Comparison of ENCODE assay signal across 8 cellular contexts in genomic region chr17:44065668-44066203, GRCh38. TPM values are rescaled to one million over a fixed set of nuclear protein-coding genes. Genes with fewer than 3 reads are reported as not detected.
DNase-seq lines count a peak whose midpoint lies in the region; ATAC-seq, FAIRE-seq and TF ChIP-seq lines count a peak whose summit lies in the region.

No MANE protein-coding gene starts in this region.

- no peak for TF ChIP-seq EP300 in GM12878 (IDR thresholded peaks at IDR 0.05; ENCODE audit: borderline replicate concordance in 1 of 2, control insufficient read depth in 1 of 2, low read depth in 2 of 2, low read length in 2 of 2)

- 1% methylated on average over 7 of the region's 9 CpGs for WGBS in GM12878 (ENCODE audit: insufficient coverage, insufficient replicate concordance, low lambda C conversion rate, missing lambda C conversion rate)
- WGBS in right lobe of liver (ENCODE audit: insufficient coverage, low coverage, low lambda C conversion rate, missing lambda C conversion rate) = 1% methylated on average over 8 of the region's 9 CpGs
- WGBS in thyroid gland, 2 donors = 6 to 8% methylated on average over 9 of the region's 9 CpGs

- no peaks in the 10 kb centered on the region for H3K9me2 ChIP-seq in Loucy (replicated peaks; ENCODE audit: low read depth, low read length)

- no peak for TF ChIP-seq RAD21 in GM12878 (IDR thresholded peaks at IDR 0.05; ENCODE audit: insufficient read depth, low read depth, low read length)

- RAD21 ChIA-PET in GM12878 (lab: Charles Lee; ENCODE audit: unreplicated experiment) = interaction anchor here (1.0 to 1.4 kb wide), 3 partner anchors 24 to 72 kb away, joined by 3 read pairs; no protein-coding TSS in a partner anchor

- ATAC-seq in GM12878 (peak; percentile 4; the same call in 1 of the 3 replicates), right lobe of liver (no peak), HG02759 (IDR thresholded peaks at IDR 0.05; ENCODE audit: unreplicated experiment) (no peak), GM18858 (IDR thresholded peaks at IDR 0.05; ENCODE audit: unreplicated experiment) (no peak)

- H4K20me1 ChIP-seq in Loucy (ENCODE audit: insufficient read depth, low read length, poor library complexity, severe bottlenecking) = peaks cover 42% of the 10 kb centered on the region
- H4K20me1 ChIP-seq in GM12878 (ENCODE audit: control insufficient read depth, insufficient read depth) = no peaks in the 10 kb centered on the region

- DNase-seq in BE2C (no peak), GM12878 (ENCODE audit: low read depth, low spot score) (no peak), right lobe of liver (no peak), thyroid gland (no peak), NCI-H510A (lab: John Stamatoyannopoulos, UW) (no peak)

- H3K27ac ChIP-seq in GM12878 (ENCODE audit: control insufficient read depth, insufficient read depth) (peak overlapping the region; percentile 79), right lobe of liver (peak overlapping the region; percentile 73 to 88 (median 81)), thyroid gland (peak overlapping the region; percentile 92 to 93 (median 92))

- no peak for FAIRE-seq in GM12878 (lab: Jason Lieb, UNC)

- H3K36me3 ChIP-seq in BE2C (peaks cover 33% of the 10 kb centered on the region), Loucy (ENCODE audit: insufficient read depth, low read length) (peaks cover 20% of the 10 kb centered on the region; the same call in 1 of the 2 replicates), GM12878 (ENCODE audit: control insufficient read depth in 2 of 2, insufficient read depth in 2 of 2, low read length in 1 of 2) (peaks cover 2 to 9% of the 10 kb centered on the region in 2 experiments; a peak in 3 of 4 replicates), right lobe of liver (peaks cover 0 to 30% (median 7%) of the 10 kb centered on the region in 4 donors), thyroid gland (peaks cover 14 to 18% of the 10 kb centered on the region in 2 donors)

- H3K9me3 ChIP-seq in BE2C (no peaks in the 10 kb centered on the region), Loucy (ENCODE audit: insufficient read depth, low read depth, low read length) (no peaks in the 10 kb centered on the region), GM12878 (replicated peaks; ENCODE audit: control insufficient read depth, insufficient read depth, low read length) (no peaks in the 10 kb centered on the region), right lobe of liver (no peaks in the 10 kb centered on the region), thyroid gland (no peaks in the 10 kb centered on the region)

- H2AFZ ChIP-seq in Loucy (ENCODE audit: low read length) = no peak overlapping the region
- no peak overlapping the region; the same call in 1 of the 2 replicates for H2AFZ ChIP-seq in GM12878 (ENCODE audit: control insufficient read depth, low read depth, low read length)

- no TSS peak for BruUV-seq in GM12878 (replicated peaks; lab: Mats Ljungman, UMichigan)

- H3K4me3 ChIP-seq in BE2C (ENCODE audit: low read depth, low read length) = peak overlapping the region; percentile 80
- peak overlapping the region; percentile 80 for H3K4me3 ChIP-seq in Loucy (ENCODE audit: low read length, poor library complexity, severe bottlenecking)
- H3K4me3 ChIP-seq in GM12878 = peak overlapping the region; percentile 84
- H3K4me3 ChIP-seq in right lobe of liver = peak overlapping the region; percentile 63 to 69 (median 67)
- peak overlapping the region; percentile 19 to 88 (median 60) for H3K4me3 ChIP-seq in thyroid gland (replicated peaks in 1 of 3)

- CTCF ChIA-PET in GM12878 (lab: Yijun Ruan, JAX) = interaction anchor here (0.6 to 2.1 kb wide), 5 partner anchors 25 to 155 kb away, joined by 3 to 6 read pairs (median 3); partner anchors contain the start of gene HDAC5

- H3F3A ChIP-seq in Loucy (ENCODE audit: low read depth) = no peaks in the 10 kb centered on the region

- H3K4me1 ChIP-seq in BE2C = peaks cover 3% of the 10 kb centered on the region; the same call in 1 of the 2 replicates
- H3K4me1 ChIP-seq in Loucy (ENCODE audit: insufficient read depth, low read length, poor library complexity, severe bottlenecking) = peaks cover 27% of the 10 kb centered on the region
- 0 out of 2 replicates have a peak, but pooled peaks cover 3% of the 10 kb centered on the region for H3K4me1 ChIP-seq in GM12878 (ENCODE audit: control insufficient read depth, insufficient read depth, low read length)
- H3K4me1 ChIP-seq in right lobe of liver = peaks cover 0 to 21% (median 6%) of the 10 kb centered on the region in 4 donors
- H3K4me1 ChIP-seq in thyroid gland = peaks cover 9 to 18% of the 10 kb centered on the region in 2 donors

- SMC1A ChIA-PET in GM12878 (lab: Charles Lee; ENCODE audit: uncharacterized antibody, unreplicated experiment) = interaction anchor here (1.2 kb wide), 1 partner anchor 10 kb away, joined by 3 read pairs; no protein-coding TSS in a partner anchor

- H3K9ac ChIP-seq in Loucy (ENCODE audit: low read depth, low read length, poor library complexity, severe bottlenecking) = peak overlapping the region; percentile 81
- H3K9ac ChIP-seq in GM12878 (ENCODE audit: control insufficient read depth, insufficient read depth, low read length) = peak overlapping the region; percentile 70

- in situ Hi-C loops in GM12878 (cut with MboI) = no loop called here

- no peak for TF ChIP-seq CTCF in BE2C (IDR thresholded peaks at IDR 0.05; ENCODE audit: low read depth, low read length)
- TF ChIP-seq CTCF in Loucy (conservative IDR thresholded peaks at IDR 0.05; ENCODE audit: low read length) = no peak
- no peak for TF ChIP-seq CTCF in GM12878 (IDR thresholded peaks at IDR 0.05 in 2 of 3, conservative IDR thresholded peaks at IDR 0.05 in 1 of 3; ENCODE audit: control insufficient read depth in 2 of 3, extremely low read depth in 1 of 3, insufficient read depth in 1 of 3, low read depth in 3 of 3, low read length in 3 of 3)
- no peak for TF ChIP-seq CTCF in right lobe of liver (IDR thresholded peaks at IDR 0.05)
- TF ChIP-seq CTCF in thyroid gland (IDR thresholded peaks at IDR 0.05) = no peak

- intact Hi-C loops in GM12878 (cut with micrococcal nuclease; ENCODE audit: unreplicated experiment) (no loop called here), right lobe of liver (cut with DNase I) (no loop called here), thyroid gland (cut with DNase I) (no loop called here)

- TF ChIP-seq POLR2A in GM12878 (IDR thresholded peaks at IDR 0.05; ENCODE audit: low read depth, low read length) = no peak
- no peak for TF ChIP-seq POLR2A in right lobe of liver (IDR thresholded peaks at IDR 0.05)
- no peak for TF ChIP-seq POLR2A in thyroid gland (IDR thresholded peaks at IDR 0.05)

- H3K79me2 ChIP-seq in Loucy (ENCODE audit: insufficient read depth, low read length) (peaks cover 69% of the 10 kb centered on the region), GM12878 (ENCODE audit: control insufficient read depth, insufficient read depth, low read length) (peaks cover 50% of the 10 kb centered on the region)

- H3K27me3 ChIP-seq in BE2C (no peaks in the 10 kb centered on the region), Loucy (ENCODE audit: insufficient read depth, low read length, poor library complexity, severe bottlenecking) (no peaks in the 10 kb centered on the region), GM12878 (replicated peaks in 1 of 2; ENCODE audit: control insufficient read depth in 2 of 2, insufficient read depth in 2 of 2, low read length in 1 of 2) (no peaks in the 10 kb centered on the region), right lobe of liver (no peaks in the 10 kb centered on the region), thyroid gland (no peaks in the 10 kb centered on the region)

- POLR2A ChIA-PET in GM12878 (lab: Charles Lee) = interaction anchor here (0.6 to 2.1 kb wide), 4 partner anchors 22 to 97 kb away, joined by 4 to 12 read pairs (median 4); partner anchors contain the start of gene HDAC5

- H3K4me2 ChIP-seq in Loucy (ENCODE audit: low read depth, low read length, poor library complexity, severe bottlenecking) (peak overlapping the region; percentile 81), GM12878 (ENCODE audit: control insufficient read depth, insufficient read depth) (peak overlapping the region; percentile 23)

RNA-seq across cellular contexts. Expression of gene LSM12, which starts 0.7 kb away (rescaled TPM):
- polyA plus RNA-seq in BE2C (2012; ENCODE audit: insufficient read depth, insufficient read length, low read depth) = 48.8 TPM
- total RNA-seq in GM12878 (2013; cell fraction: nucleolus; rRNA removed) = 15.5 and 19.4 TPM in 2 replicates
- total RNA-seq in GM12878 (2014; rRNA removed) (56.3 and 60.9 TPM in 2 replicates), GM12878 (2014; rRNA removed; fragmentation: Illumina TruSeq; extraction: Trizol) (61.4 and 66.1 TPM in 2 replicates), GM12878 (2021) (74.0 and 75.6 TPM in 2 replicates), right lobe of liver (10 to 100 TPM; 24.2 to 30.6 (median 29.4) TPM), thyroid gland (10 to 100 TPM; 41.3 to 47.2 (median 43.8) TPM)
- 30.4 TPM for polyA plus RNA-seq in GM12878 (2011; ENCODE audit: low read depth)
- polyA plus RNA-seq in GM12878 (2011; rRNA removed) (63.5 and 66.5 TPM in 2 replicates), GM12878 (2014; fragmentation: Illumina TruSeq; extraction: Trizol) (87.8 and 94.6 TPM in 2 replicates), GM12878 (2014; fragmentation: Nextera tagmentation; extraction: Ambion mirVana) (100 to 1,000 TPM in 1 of 2 experiments, 10 to 100 TPM in 1; 51.1 to 206 TPM), GM12878 (2014; rRNA removed) (50.6 and 57.3 TPM in 2 replicates), GM12878 (2016; fragmentation: Nextera tagmentation; extraction: Ambion mirVana) (100 to 1,000 TPM; 131 to 132 TPM)
- polyA plus RNA-seq in GM12878 (2011; cell fraction: cytosol; rRNA removed) = 56.2 and 57.3 TPM in 2 replicates
- 21.2 and 23.1 TPM in 2 replicates for polyA plus RNA-seq in GM12878 (2011; cell fraction: nucleus; rRNA removed)
- 36.7 and 44.6 TPM in 2 replicates for polyA plus RNA-seq in GM12878 (2012)
- 75.6 and 90.0 TPM in 2 replicates for polyA minus RNA-seq in GM12878 (2011; rRNA and poly(A)+ RNA removed)
- 29.1 and 33.5 TPM in 2 replicates for polyA minus RNA-seq in GM12878 (2011; cell fraction: cytosol; rRNA and poly(A)+ RNA removed)
- 9.8 and 16.6 TPM in 2 replicates for polyA minus RNA-seq in GM12878 (2011; cell fraction: nucleus; rRNA and poly(A)+ RNA removed)

RNA-seq across cellular contexts. Expression of gene G6PC3, which starts 4.8 kb away (rescaled TPM):
- 92.3 TPM for polyA plus RNA-seq in BE2C (2012; ENCODE audit: insufficient read depth, insufficient read length, low read depth)
- 30.8 and 38.5 TPM in 2 replicates for total RNA-seq in GM12878 (2013; cell fraction: nucleolus; rRNA removed)
- total RNA-seq in GM12878 (2014; rRNA removed) = 35.8 and 36.8 TPM in 2 replicates
- total RNA-seq in GM12878 (2014; rRNA removed; fragmentation: Illumina TruSeq; extraction: Trizol) = 19.8 and 20.8 TPM in 2 replicates
- 49.9 and 51.8 TPM in 2 replicates for total RNA-seq in GM12878 (2021)
- 16.4 TPM for polyA plus RNA-seq in GM12878 (2011; ENCODE audit: low read depth)
- 13.3 and 24.5 TPM in 2 replicates for polyA plus RNA-seq in GM12878 (2011; rRNA removed)
- polyA plus RNA-seq in GM12878 (2011; cell fraction: cytosol; rRNA removed) = 48.6 and 72.9 TPM in 2 replicates
- 22.6 and 24.8 TPM in 2 replicates for polyA plus RNA-seq in GM12878 (2011; cell fraction: nucleus; rRNA removed)
- polyA plus RNA-seq in GM12878 (2012) = 35.0 and 49.7 TPM in 2 replicates
- 20.7 and 49.2 TPM in 2 replicates for polyA plus RNA-seq in GM12878 (2014; fragmentation: Illumina TruSeq; extraction: Trizol)
- 10 to 100 TPM; 13.0 to 18.2 TPM for polyA plus RNA-seq in GM12878 (2014; fragmentation: Nextera tagmentation; extraction: Ambion mirVana)
- polyA plus RNA-seq in GM12878 (2014; rRNA removed) = 69.1 and 71.7 TPM in 2 replicates
- 10 to 100 TPM; 81.6 to 93.7 TPM for polyA plus RNA-seq in GM12878 (2016; fragmentation: Nextera tagmentation; extraction: Ambion mirVana)
- polyA minus RNA-seq in GM12878 (2011; rRNA and poly(A)+ RNA removed) = 29.5 and 57.0 TPM in 2 replicates
- 11.4 and 16.8 TPM in 2 replicates for polyA minus RNA-seq in GM12878 (2011; cell fraction: cytosol; rRNA and poly(A)+ RNA removed)
- polyA minus RNA-seq in GM12878 (2011; cell fraction: nucleus; rRNA and poly(A)+ RNA removed) = 18.3 and 33.5 TPM in 2 replicates
- 10 to 100 TPM in 2 of 6 experiments, 1 to 10 TPM in 4; 5.9 to 24.2 (median 9.9) TPM for total RNA-seq in right lobe of liver
- 100 to 1,000 TPM in 2 of 4 donors, 10 to 100 TPM in 2; 41.4 to 104 (median 80.8) TPM for total RNA-seq in thyroid gland

RNA-seq across cellular contexts. Expression of gene TMEM101, which starts 51.0 kb away (rescaled TPM):
- polyA plus RNA-seq in BE2C (2012; ENCODE audit: insufficient read depth, insufficient read length, low read depth) = 67.5 TPM
- total RNA-seq in GM12878 (2013; cell fraction: nucleolus; rRNA removed) = 37.1 and 41.1 TPM in 2 replicates
- total RNA-seq in GM12878 (2014; rRNA removed) = 43.8 and 48.7 TPM in 2 replicates
- total RNA-seq in GM12878 (2014; rRNA removed; fragmentation: Illumina TruSeq; extraction: Trizol) = 25.0 and 25.3 TPM in 2 replicates
- 34.6 and 36.6 TPM in 2 replicates for total RNA-seq in GM12878 (2021)
- 18.4 TPM for polyA plus RNA-seq in GM12878 (2011; ENCODE audit: low read depth)
- 19.9 and 27.8 TPM in 2 replicates for polyA plus RNA-seq in GM12878 (2011; rRNA removed)
- 44.0 and 54.5 TPM in 2 replicates for polyA plus RNA-seq in GM12878 (2011; cell fraction: cytosol; rRNA removed)
- polyA plus RNA-seq in GM12878 (2011; cell fraction: nucleus; rRNA removed) = 21.5 and 23.8 TPM in 2 replicates
- 39.7 and 39.9 TPM in 2 replicates for polyA plus RNA-seq in GM12878 (2012)
- 14.7 and 18.4 TPM in 2 replicates for polyA plus RNA-seq in GM12878 (2014; fragmentation: Illumina TruSeq; extraction: Trizol)
- 10 to 100 TPM; 70.0 to 72.5 TPM for polyA plus RNA-seq in GM12878 (2014; fragmentation: Nextera tagmentation; extraction: Ambion mirVana)
- 39.2 and 47.3 TPM in 2 replicates for polyA plus RNA-seq in GM12878 (2014; rRNA removed)
- 10 to 100 TPM; 30.1 to 35.2 TPM for polyA plus RNA-seq in GM12878 (2016; fragmentation: Nextera tagmentation; extraction: Ambion mirVana)
- 36.9 and 62.2 TPM in 2 replicates for polyA minus RNA-seq in GM12878 (2011; rRNA and poly(A)+ RNA removed)
- polyA minus RNA-seq in GM12878 (2011; cell fraction: cytosol; rRNA and poly(A)+ RNA removed) = 14.7 and 14.9 TPM in 2 replicates
- polyA minus RNA-seq in GM12878 (2011; cell fraction: nucleus; rRNA and poly(A)+ RNA removed) = 11.1 and 14.8 TPM in 2 replicates
- total RNA-seq in right lobe of liver = 10 to 100 TPM in 4 of 6 experiments, 1 to 10 TPM in 2; 6.7 to 23.6 (median 10.9) TPM
- 10 to 100 TPM; 33.6 to 56.9 (median 45.0) TPM for total RNA-seq in thyroid gland

RNA-seq across cellular contexts. Expression of gene HDAC5, which starts 57.7 kb away (rescaled TPM):
- polyA plus RNA-seq in BE2C (2012; ENCODE audit: insufficient read depth, insufficient read length, low read depth) = 179 TPM
- total RNA-seq in GM12878 (2013; cell fraction: nucleolus; rRNA removed) = 47.3 and 62.5 TPM in 2 replicates
- total RNA-seq in GM12878 (2014; rRNA removed) = 47.1 and 58.0 TPM in 2 replicates
- total RNA-seq in GM12878 (2014; rRNA removed; fragmentation: Illumina TruSeq; extraction: Trizol) = 17.7 and 19.7 TPM in 2 replicates
- total RNA-seq in GM12878 (2021) = 45.1 and 49.4 TPM in 2 replicates
- polyA plus RNA-seq in GM12878 (2011; ENCODE audit: low read depth) = 11.4 TPM
- polyA plus RNA-seq in GM12878 (2011; rRNA removed) = 12.4 and 24.7 TPM in 2 replicates
- 36.5 and 41.2 TPM in 2 replicates for polyA plus RNA-seq in GM12878 (2011; cell fraction: cytosol; rRNA removed)
- 58.9 and 69.3 TPM in 2 replicates for polyA plus RNA-seq in GM12878 (2011; cell fraction: nucleus; rRNA removed)
- 24.2 and 26.0 TPM in 2 replicates for polyA plus RNA-seq in GM12878 (2012)
- polyA plus RNA-seq in GM12878 (2014; fragmentation: Illumina TruSeq; extraction: Trizol) = 6.6 and 19.2 TPM in 2 replicates
- 1 to 10 TPM; 1.1 to 2.0 TPM for polyA plus RNA-seq in GM12878 (2014; fragmentation: Nextera tagmentation; extraction: Ambion mirVana)
- polyA plus RNA-seq in GM12878 (2014; rRNA removed) = 38.9 and 39.3 TPM in 2 replicates
- polyA plus RNA-seq in GM12878 (2016; fragmentation: Nextera tagmentation; extraction: Ambion mirVana) = 10 to 100 TPM; 30.0 to 34.8 TPM
- polyA minus RNA-seq in GM12878 (2011; rRNA and poly(A)+ RNA removed) = 52.7 and 88.1 TPM in 2 replicates
- polyA minus RNA-seq in GM12878 (2011; cell fraction: cytosol; rRNA and poly(A)+ RNA removed) = 29.1 and 31.3 TPM in 2 replicates
- polyA minus RNA-seq in GM12878 (2011; cell fraction: nucleus; rRNA and poly(A)+ RNA removed) = 30.7 and 56.7 TPM in 2 replicates
- total RNA-seq in right lobe of liver = 10 to 100 TPM; 12.0 to 26.4 (median 15.5) TPM
- total RNA-seq in thyroid gland = 100 to 1,000 TPM in 2 of 4 donors, 10 to 100 TPM in 2; 69.5 to 142 (median 107) TPM
